Comparison of ENCODE assay signal across 1 cellular context in the genomic region with DNA sequence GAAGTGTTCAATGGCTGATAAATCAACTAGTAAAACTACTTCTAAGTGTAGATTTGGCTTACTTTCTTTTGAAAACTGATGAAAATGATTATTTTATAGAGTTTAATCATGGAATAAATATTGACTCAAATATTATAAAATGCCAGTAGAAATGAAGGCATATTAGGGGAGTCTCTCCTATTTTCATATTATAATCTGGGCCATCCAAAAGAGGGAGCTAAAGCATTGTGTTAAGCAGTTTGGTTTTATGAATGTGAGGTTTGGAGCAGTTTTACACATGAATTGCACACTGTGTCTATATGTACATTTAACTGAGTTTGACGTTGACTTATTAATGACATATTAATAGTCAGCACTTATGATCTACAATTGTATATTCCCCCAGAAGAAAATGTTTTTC.
A peak's percentile ranks its signal among the peaks of the same experiment; 100 is the strongest.
TF ChIP-seq lines count a peak whose summit lies in the region.

No MANE protein-coding gene starts in this region.

TF ChIP-seq in HEK293, 187 proteins besides CTCF, POLR2A, EP300 and RAD21:
- TF ChIP-seq ZNF148 (tag by site-specific recombination; IDR thresholded peaks at IDR 0.05; ENCODE audit: borderline replicate concordance) (no peak), ZNF654 (tag by site-specific recombination; IDR thresholded peaks at IDR 0.05; ENCODE audit: low read depth) (peak; percentile 31), FEZF1 (tag by site-specific recombination; IDR thresholded peaks at IDR 0.05) (no peak), GLI4 (tag by site-specific recombination; IDR thresholded peaks at IDR 0.05) (no peak), ZNF791 (tag by site-specific recombination; IDR thresholded peaks at IDR 0.05) (no peak), EGR2 (tag by site-specific recombination; IDR thresholded peaks at IDR 0.05; ENCODE audit: low read depth) (no peak)
